ENCODE assay signal across 1 cellular context in genomic region chr2:12708508-12709206, GRCh38.
TF ChIP-seq lines count a peak whose summit lies in the region.

No MANE protein-coding gene starts in this region.

TF ChIP-seq in liver, 16 proteins besides CTCF, POLR2A, EP300 and RAD21 (continued from another document):
- TF ChIP-seq REST (IDR thresholded peaks at IDR 0.05) (no peak), FOXA1 (IDR thresholded peaks at IDR 0.05) (no peak), GABPA (IDR thresholded peaks at IDR 0.05 in 1 of 2, conservative IDR thresholded peaks at IDR 0.05 in 1 of 2) (no peak), JUND (IDR thresholded peaks at IDR 0.05) (no peak), ZBTB33 (IDR thresholded peaks at IDR 0.05) (no peak), TAF1 (conservative IDR thresholded peaks at IDR 0.05) (no peak), EGR1 (IDR thresholded peaks at IDR 0.05; ENCODE audit: low read depth in 2 of 2) (no peak), NR2F2 (IDR thresholded peaks at IDR 0.05) (no peak), RXRA (IDR thresholded peaks at IDR 0.05) (no peak), HNF4G (IDR thresholded peaks at IDR 0.05) (peak; percentile 80), MAX (IDR thresholded peaks at IDR 0.05) (no peak), SP1 (IDR thresholded peaks at IDR 0.05) (no peak), YY1 (IDR thresholded peaks at IDR 0.05) (no peak), FOXA2 (IDR thresholded peaks at IDR 0.05) (no peak)
TF ChIP-seq in liver: peak in this region for 2.
